In the genomic region with DNA sequence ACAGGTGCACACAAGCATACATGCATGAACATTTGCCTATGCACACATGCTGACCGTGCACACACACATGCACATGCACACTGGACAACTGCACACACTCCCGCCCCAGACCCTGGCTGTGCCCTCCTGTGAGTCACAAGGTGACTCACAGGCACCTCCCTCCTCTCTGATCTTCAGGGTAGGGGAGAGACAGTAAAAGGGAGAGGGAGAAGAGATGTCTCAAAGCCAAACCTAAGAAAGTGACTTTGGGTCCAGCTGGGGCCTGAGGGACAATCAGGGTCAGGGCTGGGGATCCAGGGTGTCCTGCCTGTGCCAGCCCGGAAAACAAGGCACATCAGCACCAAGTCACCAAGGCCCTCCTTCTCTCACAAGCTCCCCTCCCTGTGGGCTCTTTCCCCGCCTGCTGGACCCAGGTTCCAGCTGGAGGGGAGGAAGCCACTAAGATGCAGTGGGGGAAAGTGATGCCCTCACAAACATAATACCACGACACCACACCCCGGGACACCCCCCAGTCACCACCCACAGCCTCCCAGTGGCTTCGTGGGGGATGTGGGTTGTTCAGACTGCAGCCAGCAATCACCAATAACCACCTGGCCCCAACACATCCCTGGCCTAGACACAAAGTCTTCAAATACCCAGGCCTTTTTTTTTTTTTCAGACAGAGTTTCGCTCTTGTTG, we compare ENCODE assay signal across 8 cellular contexts. TPM values are rescaled to one million over a fixed set of nuclear protein-coding genes. Genes with fewer than 3 reads are reported as not detected.
A peak's percentile ranks its signal among the peaks of the same experiment; 100 is the strongest.
DNase-seq lines count a peak whose midpoint lies in the region; ATAC-seq lines count a peak whose summit lies in the region.

No MANE protein-coding gene starts in this region.

- H3K27me3 ChIP-seq in CD4-positive, alpha-beta memory T cell (ENCODE audit: insufficient read depth, low read length): no peaks in the 10 kb centered on the region

- H3K9me3 Mint-ChIP-seq in CD4-positive, alpha-beta memory T cell: no peaks in the 10 kb centered on the region

- H3K4me3 ChIP-seq in CD4-positive, alpha-beta memory T cell (ENCODE audit: low read length in 2 of 2): no peak overlapping the region

- intact Hi-C loops in CD4-positive, alpha-beta memory T cell (cut with micrococcal nuclease): loop anchor here (5.0 kb wide), 1 partner anchor 37 kb away; a partner anchor contains a TSS

- H3K36me3 Mint-ChIP-seq in CD4-positive, alpha-beta memory T cell: no peaks in the 10 kb centered on the region

- H3K27me3 Mint-ChIP-seq in CD4-positive, alpha-beta memory T cell: no peaks in the 10 kb centered on the region

- POLR2A ChIA-PET in CD4-positive, alpha-beta memory T cell (lab: Charles Lee; ENCODE audit: partially characterized antibody): interaction anchor here (0.9 to 1.4 kb wide), 6 partner anchors 32 to 113 kb away, joined by 3 to 5 read pairs (median 4); a partner anchor contains a TSS

- peaks cover 11% of the 10 kb centered on the region for H3K4me1 ChIP-seq in CD4-positive, alpha-beta memory T cell (ENCODE audit: insufficient read depth, low read length)

- peaks cover 9 to 46% (median 21%) of the 10 kb centered on the region in 4 donors for H3K4me1 Mint-ChIP-seq in CD4-positive, alpha-beta memory T cell

- H3K4me3 Mint-ChIP-seq in CD4-positive, alpha-beta memory T cell: peak overlapping the region in 6 of 8 donors; percentile 27 to 87 (median 41)

- peak overlapping the region; percentile 37 to 93 (median 84) for H3K27ac Mint-ChIP-seq in CD4-positive, alpha-beta memory T cell

- ATAC-seq in HG03439 (IDR thresholded peaks at IDR 0.05; ENCODE audit: unreplicated experiment): peak; percentile 70
- ATAC-seq in GM18511 (IDR thresholded peaks at IDR 0.05; ENCODE audit: unreplicated experiment): no peak
- no peak for ATAC-seq in GM21528 (IDR thresholded peaks at IDR 0.05; ENCODE audit: low FRiP score, unreplicated experiment)

- no peaks in the 10 kb centered on the region for H3K36me3 ChIP-seq in CD4-positive, alpha-beta memory T cell (ENCODE audit: insufficient read depth, low read length)

- DNase-seq in CD4-positive, alpha-beta memory T cell: peak; percentile 40 to 78 (median 56)
- peak; percentile 38 for DNase-seq in activated CD8-positive, alpha-beta memory T cell treated with anti-CD3 and anti-CD28 coated beads, Interleukin-2, amount 50 U/mL, for 1 hour (ENCODE audit: extremely low read depth)
- DNase-seq in kidney glomerular epithelial cell (lab: John Stamatoyannopoulos, UW) (peak; percentile 61), C1 segment of cervical spinal cord (lab: John Stamatoyannopoulos, UW) (no peak), NCI-H82 (lab: John Stamatoyannopoulos, UW) (no peak)

- no peaks in the 10 kb centered on the region for H3K9me3 ChIP-seq in CD4-positive, alpha-beta memory T cell (ENCODE audit: control insufficient read depth in 1 of 2, low read length in 2 of 2)

- CTCF ChIA-PET in CD4-positive, alpha-beta memory T cell (lab: Charles Lee; ENCODE audit: partially characterized antibody): interaction anchor here (1.4 to 2.0 kb wide), 3 partner anchors 10 to 101 kb away, joined by 3 to 6 read pairs (median 4); no protein-coding TSS in a partner anchor

- H3K27ac ChIP-seq in CD4-positive, alpha-beta memory T cell (ENCODE audit: low read depth, low read length): no peak overlapping the region

RNA-seq across cellular contexts. Expression of a gene that starts 39.3 kb away (rescaled TPM):
- 10 to 100 TPM; 15.7 to 16.9 TPM for total RNA-seq in CD4-positive, alpha-beta memory T cell
- polyA plus RNA-seq in CD4-positive, alpha-beta memory T cell: 10 to 100 TPM in 1 of 2 donors, 1 to 10 TPM in 1; 6.8 to 11.4 TPM

RNA-seq across cellular contexts. Expression of a gene that starts 53.0 kb away (rescaled TPM):
- total RNA-seq in CD4-positive, alpha-beta memory T cell: 100 to 1,000 TPM; 181 to 198 TPM
- polyA plus RNA-seq in CD4-positive, alpha-beta memory T cell: 10 to 100 TPM; 22.8 to 38.8 TPM

Comparison
In these comparisons a context has a peak if more than half of its experiments do, and no peak if none do; other contexts are left out.
1. DNase-seq: peak in CD4-positive, alpha-beta memory T cell (5 of 5), activated CD8-positive, alpha-beta memory T cell treated with anti-CD3 and anti-CD28 coated beads, Interleukin-2, amount 50 U/mL, for 1 hour (single experiment) and kidney glomerular epithelial cell (single experiment); none in C1 segment of cervical spinal cord (0 of 14) and NCI-H82 (single experiment).